ENCODE assay signal across 24 cellular contexts in genomic region chr1:19197849-19198248, GRCh38.
"Had no signal": no experiment of that assay in that cellular context is flagged by ENCODE, and none has a peak within 500 bp of the region (broad histone marks: within the 10 kb centered on the region; RNA-seq: fewer than 3 reads in every experiment).

No MANE protein-coding gene starts in this region.

- H3K4me1 ChIP-seq: lower lobe of right lung, neural progenitor cell, parathyroid adenoma had no signal

- DNase-seq: islet precursor cell; lower lobe of right lung; mammary epithelial cell; mesenchymal stem cell; naive thymus-derived CD8-positive, alpha-beta T cell; occipital lobe; psoas muscle; right lobe of liver; stimulated activated CD4-positive, alpha-beta T cell treated with anti-CD3 and anti-CD28 coated beads, Interleukin-1b, Interleukin-23, amount 100 ng/mL, for 48 hours; stimulated activated CD4-positive, alpha-beta T cell treated with anti-CD3 and anti-CD28 coated beads, Interleukin-2, amount 100 ng/mL, for 48 hours; stimulated activated CD4-positive, alpha-beta T cell treated with anti-CD3 and anti-CD28 coated beads, Interleukin-4, amount 100 ng/mL, for 4 hours; stimulated activated CD8-positive, alpha-beta memory T cell treated with anti-CD3 and anti-CD28 coated beads, Interleukin-4, amount 100 ng/mL, for 48 hours; stimulated activated naive CD4-positive, alpha-beta T cell treated with Interleukin-2 at 50 U/mL for 16 hours; stimulated activated naive CD8-positive, alpha-beta T cell treated with anti-CD3 and anti-CD28 coated beads, Interleukin-15, amount 100 ng/mL, for 72 hours; substantia nigra; uterus had no signal

- H2AFZ ChIP-seq: hepatocyte, neural progenitor cell, parathyroid adenoma had no signal

- H3K36me3 ChIP-seq: uterus had no signal

- H3K4me2 ChIP-seq: hepatocyte, neural progenitor cell, smooth muscle cell had no signal

- H3K4me3 ChIP-seq: hepatocyte, lower lobe of right lung, neural progenitor cell, psoas muscle, right lobe of liver, smooth muscle cell, tibial nerve, uterus had no signal

- H3K9me3 ChIP-seq: lower lobe of right lung, neutrophil, psoas muscle, right lobe of liver, tibial nerve, uterus had no signal

- H3K27ac ChIP-seq: hepatocyte, lower lobe of right lung, neural progenitor cell, neutrophil, parathyroid adenoma, psoas muscle, tibial nerve, uterus had no signal

- H3K79me2 ChIP-seq: parathyroid adenoma had no signal

- ATAC-seq: left lobe of liver; lower lobe of right lung; naive thymus-derived CD8-positive, alpha-beta T cell; psoas muscle; right lobe of liver; stimulated activated memory B cell treated with anti-CD40 and anti-IgM and Interleukin-4, amounts not matched to agents 10 μg/mL and 1 μg/mL and 100 μg/mL, for 72 hours; stimulated activated naive CD8-positive, alpha-beta T cell treated with anti-CD3 and anti-CD28 coated beads, Interleukin-15, amount 100 ng/mL, for 72 hours had no signal

- H3K27me3 ChIP-seq: hepatocyte, neural progenitor cell, neutrophil, right lobe of liver, tibial nerve, uterus had no signal

- H3K9ac ChIP-seq: neural progenitor cell, parathyroid adenoma had no signal
